ENCODE assay signal across 8 cellular contexts in genomic region chr3:184129012-184129411, GRCh38. TPM values are rescaled to one million over a fixed set of nuclear protein-coding genes. Genes with fewer than 3 reads are reported as not detected.
A peak's percentile ranks its signal among the peaks of the same experiment; 100 is the strongest.
DNase-seq lines count a peak whose midpoint lies in the region; ATAC-seq and TF ChIP-seq lines count a peak whose summit lies in the region.

No MANE protein-coding gene starts in this region.

- intact Hi-C loops in A673 (cut with micrococcal nuclease; ENCODE audit: unreplicated experiment), result no loop called here

- WGBS in endodermal cell (ENCODE audit: insufficient coverage in 1 of 2, insufficient read length in 1 of 2), 2 experiments, result 24% methylated on average over 2 of the region's 2 CpGs; no CpG with 5 or more reads in 1 of the 2 experiments

- no peaks in the 10 kb centered on the region for H3K27me3 ChIP-seq in A673 (replicated peaks; ENCODE audit: insufficient read depth, low read depth, low read length, poor library complexity)
- H3K27me3 ChIP-seq in endodermal cell (ENCODE audit: control insufficient read depth, insufficient read depth, low read length, poor library complexity, severe bottlenecking), result peaks cover 5% of the 10 kb centered on the region
- no peaks in the 10 kb centered on the region for H3K27me3 ChIP-seq in CD8-positive, alpha-beta memory T cell (ENCODE audit: insufficient read depth, low read length, poor library complexity, severe bottlenecking)

- POLR2A ChIA-PET in A673 (lab: Charles Lee; ENCODE audit: low non-redundant PET), result interaction anchor here (0.5 to 0.7 kb wide), 2 partner anchors 44 to 453 kb away, joined by 3 read pairs; no protein-coding TSS in a partner anchor
- POLR2A ChIA-PET in CD8-positive, alpha-beta memory T cell (lab: Charles Lee), result no interaction called here

- H3K9me3 ChIP-seq in A673 (ENCODE audit: low read depth, low read length, poor library complexity, severe bottlenecking) (no peaks in the 10 kb centered on the region), endodermal cell (ENCODE audit: control insufficient read depth, low read length) (no peaks in the 10 kb centered on the region)
- no peaks in the 10 kb centered on the region for H3K9me3 ChIP-seq in CD8-positive, alpha-beta memory T cell (ENCODE audit: low read length)

- peak; percentile 55 for DNase-seq in A673 (ENCODE audit: low spot score)
- no peak for DNase-seq in GM12864 (ENCODE audit: low read depth)
- peak; percentile 53 for DNase-seq in NCI-H510A treated with DMSO at 0.1 percent for 48 hours (lab: John Stamatoyannopoulos, UW)
- peak; percentile 84 for DNase-seq in endodermal cell
- DNase-seq in stimulated activated naive CD8-positive, alpha-beta T cell treated with anti-CD3 and anti-CD28 coated beads, Interleukin-15, Interleukin-2, amounts not matched to agents 100 U/mL and 50 U/mL, for 24 hours, result peak; percentile 14
- no peak for DNase-seq in coronary artery (ENCODE audit: low spot score)
- no peak for DNase-seq in CD8-positive, alpha-beta memory T cell
- no peak for DNase-seq in HPDE6-E6E7 (ENCODE audit: extremely low spot score)

- BruUV-seq in A673 (replicated peaks; lab: Mats Ljungman, UMichigan), result no TSS peak

- no peak overlapping the region for H3K27ac Mint-ChIP-seq in endodermal cell
- H3K27ac Mint-ChIP-seq in CD8-positive, alpha-beta memory T cell, result no peak overlapping the region

- H3K4me3 Mint-ChIP-seq in endodermal cell, result no peak overlapping the region
- peak overlapping the region in 1 of 7 donors; percentile 59 for H3K4me3 Mint-ChIP-seq in CD8-positive, alpha-beta memory T cell

- peaks cover 16% of the 10 kb centered on the region for H3K27me3 Mint-ChIP-seq in endodermal cell (ENCODE audit: insufficient read depth)
- peaks cover 0 to 3% of the 10 kb centered on the region in 2 donors for H3K27me3 Mint-ChIP-seq in CD8-positive, alpha-beta memory T cell

- H3K36me3 ChIP-seq in A673 (ENCODE audit: insufficient read depth, low read length, poor library complexity, severe bottlenecking), result no peaks in the 10 kb centered on the region
- H3K36me3 ChIP-seq in endodermal cell (ENCODE audit: control insufficient read depth, insufficient read depth, low read length), result no peaks in the 10 kb centered on the region
- no peaks in the 10 kb centered on the region for H3K36me3 ChIP-seq in CD8-positive, alpha-beta memory T cell (ENCODE audit: insufficient read depth, low read length)

- ATAC-seq in stimulated activated naive CD8-positive, alpha-beta T cell treated with anti-CD3 and anti-CD28 coated beads, Interleukin-15, Interleukin-2, amounts not matched to agents 100 U/mL and 50 U/mL, for 24 hours, result no peak

- H3K4me3 ChIP-seq in A673 (ENCODE audit: low read depth, low read length, poor library complexity, severe bottlenecking), result no peak overlapping the region
- no peak overlapping the region for H3K4me3 ChIP-seq in GM12864 (ENCODE audit: low read depth, low read length)
- H3K4me3 ChIP-seq in endodermal cell (ENCODE audit: low read length), result no peak overlapping the region
- no peak overlapping the region for H3K4me3 ChIP-seq in coronary artery
- no peak overlapping the region for H3K4me3 ChIP-seq in CD8-positive, alpha-beta memory T cell (ENCODE audit: low read length)

- CTCF ChIA-PET in A673 (lab: Charles Lee), result no interaction called here
- CTCF ChIA-PET in CD8-positive, alpha-beta memory T cell (lab: Charles Lee), result interaction anchor here (0.9 kb wide), 1 partner anchor 111 kb away, joined by 3 read pairs; no protein-coding TSS in a partner anchor

- H3K4me1 Mint-ChIP-seq in endodermal cell, result peaks cover 2% of the 10 kb centered on the region
- peaks cover 7 to 9% (median 8%) of the 10 kb centered on the region in 3 donors for H3K4me1 Mint-ChIP-seq in CD8-positive, alpha-beta memory T cell

- no peak overlapping the region for H3K27ac ChIP-seq in A673 (ENCODE audit: low read depth, low read length, poor library complexity, severe bottlenecking)
- no peak overlapping the region for H3K27ac ChIP-seq in endodermal cell (ENCODE audit: low read depth, low read length)
- no peak overlapping the region for H3K27ac ChIP-seq in coronary artery
- H3K27ac ChIP-seq in CD8-positive, alpha-beta memory T cell (ENCODE audit: low read depth, low read length), result no peak overlapping the region

- no peaks in the 10 kb centered on the region for H3K9me3 Mint-ChIP-seq in endodermal cell
- H3K9me3 Mint-ChIP-seq in CD8-positive, alpha-beta memory T cell, result no peaks in the 10 kb centered on the region

- TF ChIP-seq CTCF in A673 (conservative IDR thresholded peaks at IDR 0.05; ENCODE audit: low read depth, low read length), result peak; percentile 49
- TF ChIP-seq CTCF in GM12864 (IDR thresholded peaks at IDR 0.05; ENCODE audit: low read depth, low read length, missing control alignments), result peak; percentile 53
- peak; percentile 79 for TF ChIP-seq CTCF in endodermal cell (conservative IDR thresholded peaks at IDR 0.05)
- no peak for TF ChIP-seq CTCF in coronary artery (IDR thresholded peaks at IDR 0.05)

- H3K4me1 ChIP-seq in A673 (ENCODE audit: insufficient read depth, low read length, poor library complexity, severe bottlenecking) (no peaks in the 10 kb centered on the region), endodermal cell (ENCODE audit: control insufficient read depth, insufficient read depth, low read length) (no peaks in the 10 kb centered on the region)
- peaks cover 7% of the 10 kb centered on the region for H3K4me1 ChIP-seq in CD8-positive, alpha-beta memory T cell (ENCODE audit: insufficient read depth, low read length)

- no peak overlapping the region for H3K9ac ChIP-seq in endodermal cell (ENCODE audit: extremely low read depth, low read length, poor library complexity, severe bottlenecking)

- H3K36me3 Mint-ChIP-seq in endodermal cell (ENCODE audit: low read depth), result no peaks in the 10 kb centered on the region
- H3K36me3 Mint-ChIP-seq in CD8-positive, alpha-beta memory T cell, result no peaks in the 10 kb centered on the region

RNA-seq across cellular contexts. Expression of gene EIF2B5, which starts 6.1 kb away (rescaled TPM):
- total RNA-seq in A673 (2021) (57.8 and 64.2 TPM in 2 replicates), endodermal cell (10 to 100 TPM; 33.4 to 37.5 TPM)
- 43.1 TPM for polyA plus RNA-seq in endodermal cell (2013, experiment 1 of 2)
- polyA plus RNA-seq in endodermal cell (2013, experiment 2 of 2), result 32.9 TPM
- 10 to 100 TPM; 74.8 to 83.9 TPM for total RNA-seq in CD8-positive, alpha-beta memory T cell
- polyA plus RNA-seq in CD8-positive, alpha-beta memory T cell, result 51.6 TPM

RNA-seq across cellular contexts. Expression of gene DVL3, which starts 26.2 kb away (rescaled TPM):
- total RNA-seq in A673 (2021), result 82.6 and 83.3 TPM in 2 replicates
- total RNA-seq in endodermal cell, result 10 to 100 TPM; 90.5 to 95.1 TPM
- polyA plus RNA-seq in endodermal cell (2013, experiment 1 of 2), result 84.3 TPM
- 76.5 TPM for polyA plus RNA-seq in endodermal cell (2013, experiment 2 of 2)
- 10 to 100 TPM; 38.5 to 44.0 TPM for total RNA-seq in CD8-positive, alpha-beta memory T cell
- polyA plus RNA-seq in CD8-positive, alpha-beta memory T cell, result 15.4 TPM

RNA-seq across cellular contexts. Expression of gene HTR3E, which starts 32.1 kb away (rescaled TPM):
- total RNA-seq in A673 (2021) (not detected in 2 replicates), endodermal cell (not detected)
- polyA plus RNA-seq in endodermal cell (2013, experiment 1 of 2), result not detected
- polyA plus RNA-seq in endodermal cell (2013, experiment 2 of 2), result not detected
- total RNA-seq in CD8-positive, alpha-beta memory T cell, result not detected
- polyA plus RNA-seq in CD8-positive, alpha-beta memory T cell, result not detected

RNA-seq across cellular contexts. Expression of gene AP2M1, which starts 45.6 kb away (rescaled TPM):
- total RNA-seq in A673 (2021) (382 and 419 TPM in 2 replicates), endodermal cell (100 to 1,000 TPM; 412 to 450 TPM)
- 350 TPM for polyA plus RNA-seq in endodermal cell (2013, experiment 1 of 2)
- polyA plus RNA-seq in endodermal cell (2013, experiment 2 of 2), result 319 TPM
- total RNA-seq in CD8-positive, alpha-beta memory T cell, result 100 to 1,000 TPM; 268 to 270 TPM
- 265 TPM for polyA plus RNA-seq in CD8-positive, alpha-beta memory T cell

RNA-seq across cellular contexts. Expression of gene ABCF3, which starts 57.0 kb away (rescaled TPM):
- total RNA-seq in A673 (2021), result 65.1 and 65.2 TPM in 2 replicates
- 10 to 100 TPM; 57.6 to 57.8 TPM for total RNA-seq in endodermal cell
- polyA plus RNA-seq in endodermal cell (2013, experiment 1 of 2), result 42.9 TPM
- 32.9 TPM for polyA plus RNA-seq in endodermal cell (2013, experiment 2 of 2)
- total RNA-seq in CD8-positive, alpha-beta memory T cell, result 10 to 100 TPM; 70.8 to 70.9 TPM
- 54.5 TPM for polyA plus RNA-seq in CD8-positive, alpha-beta memory T cell

Comparison
In these comparisons a context has a peak if more than half of its experiments do, and no peak if none do; other contexts are left out.
1. DNase-seq: peak in A673 (single experiment), NCI-H510A treated with DMSO at 0.1 percent for 48 hours (single experiment), endodermal cell (single experiment) and stimulated activated naive CD8-positive, alpha-beta T cell treated with anti-CD3 and anti-CD28 coated beads, Interleukin-15, Interleukin-2, amounts not matched to agents 100 U/mL and 50 U/mL, for 24 hours (single experiment); none in GM12864 (single experiment), coronary artery (single experiment), CD8-positive, alpha-beta memory T cell (0 of 5) and HPDE6-E6E7 (single experiment).